11 cellular contexts compared by ENCODE assay signal in the genomic region with DNA sequence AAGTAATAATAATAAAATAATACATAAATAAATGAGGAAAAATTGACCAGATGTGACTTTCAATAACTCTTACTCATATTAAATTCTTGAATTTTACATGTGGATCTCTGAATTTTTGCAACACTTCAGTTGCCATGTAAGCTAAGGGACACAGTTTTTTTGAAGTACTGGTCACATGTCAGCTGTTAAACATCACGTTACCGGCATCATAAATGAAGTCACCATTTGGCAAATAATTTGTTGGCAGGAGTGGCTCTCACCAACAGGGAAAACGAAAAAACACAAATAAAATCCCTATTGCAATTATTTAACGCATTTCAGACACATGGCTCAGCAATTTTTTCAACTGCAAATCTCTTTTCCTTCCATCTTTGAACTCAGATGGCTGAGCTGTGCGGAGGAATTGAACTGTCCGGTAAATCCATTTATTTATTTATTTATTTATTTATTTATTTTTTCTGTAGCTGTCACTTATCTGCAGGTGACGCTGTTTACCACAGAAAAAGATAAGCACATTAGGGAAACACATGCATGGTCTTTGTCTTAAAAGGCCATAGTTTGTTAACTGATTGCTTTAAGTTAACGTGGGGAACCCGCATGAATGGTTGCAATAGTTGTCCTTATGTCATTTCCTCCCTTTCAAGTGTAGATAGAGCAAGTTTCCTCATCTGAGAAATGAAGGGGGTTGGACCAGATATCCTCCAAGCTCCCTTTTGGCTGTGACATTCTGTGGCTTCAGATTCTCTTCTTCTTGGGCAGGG.
"Had no signal": no experiment of that assay in that cellular context is flagged by ENCODE, and none has a peak within 500 bp of the region (broad histone marks: within the 10 kb centered on the region; RNA-seq: fewer than 3 reads in every experiment).

No MANE protein-coding gene starts in this region.

- H3K27ac ChIP-seq: dorsolateral prefrontal cortex, left lung, thoracic aorta had no signal

- H3K36me3 Mint-ChIP-seq: activated naive CD4-positive, alpha-beta T cell treated with anti-CD3 and anti-CD28 coated beads, Interleukin-2, amount 10 ng/mL, durations not matched to agents 7 days and 5 days had no signal

- H3K4me3 ChIP-seq: dorsolateral prefrontal cortex, left lung, thoracic aorta had no signal

- H3K4me1 Mint-ChIP-seq: activated CD4-positive, alpha-beta memory T cell treated with anti-CD3 and anti-CD28 coated beads, Interleukin-2, amount 10 ng/mL, durations not matched to agents 7 days and 5 days; activated naive CD4-positive, alpha-beta T cell treated with anti-CD3 and anti-CD28 coated beads, Interleukin-2, amount 10 ng/mL, durations not matched to agents 7 days and 5 days had no signal

- H3K9me3 Mint-ChIP-seq: activated naive CD4-positive, alpha-beta T cell treated with anti-CD3 and anti-CD28 coated beads, Interleukin-2, amount 10 ng/mL, durations not matched to agents 7 days and 5 days; natural killer cell treated with Interleukin-12 subunit alpha and Interleukin-12 subunit beta and Interleukin-15 and Interleukin-18, amount 100 ng/mL, for 72 hours had no signal

- H3K4me3 Mint-ChIP-seq: activated CD4-positive, alpha-beta memory T cell treated with anti-CD3 and anti-CD28 coated beads, Interleukin-2, amount 10 ng/mL, durations not matched to agents 7 days and 5 days; activated naive CD4-positive, alpha-beta T cell treated with anti-CD3 and anti-CD28 coated beads, Interleukin-2, amount 10 ng/mL, durations not matched to agents 7 days and 5 days; activated T-cell treated with anti-CD3 and anti-CD28 coated beads, Interleukin-2, amount 50 U/mL, for 24 hours; memory B cell; natural killer cell treated with Interleukin-12 subunit alpha and Interleukin-12 subunit beta and Interleukin-15 and Interleukin-18, amount 100 ng/mL, for 72 hours had no signal

- H3K36me3 ChIP-seq: left lung, thoracic aorta had no signal

- ATAC-seq: left lung; natural killer cell treated with Interleukin-12 subunit alpha and Interleukin-12 subunit beta and Interleukin-15 and Interleukin-18, amount 100 ng/mL, for 72 hours had no signal

- DNase-seq: activated CD4-positive, alpha-beta memory T cell treated with anti-CD3 and anti-CD28 coated beads, Interleukin-2, amount 10 ng/mL, durations not matched to agents 7 days and 5 days; activated CD4-positive, alpha-beta T cell treated with anti-CD3 and anti-CD28 coated beads for 4 hours; activated naive CD4-positive, alpha-beta T cell treated with anti-CD3 and anti-CD28 coated beads, Interleukin-2, amount 10 ng/mL, durations not matched to agents 7 days and 5 days; activated T-cell treated with anti-CD3 and anti-CD28 coated beads, Interleukin-2, amount 50 U/mL, for 24 hours; dorsolateral prefrontal cortex; kidney; left lung; stimulated activated CD4-positive, alpha-beta T cell treated with anti-CD3 and anti-CD28 coated beads, Interleukin-1b, Interleukin-23, amount 100 ng/mL, for 48 hours had no signal

- H3K9me3 ChIP-seq: left lung, thoracic aorta had no signal

- H3K27me3 ChIP-seq: dorsolateral prefrontal cortex, left lung had no signal

- H3K27me3 Mint-ChIP-seq: memory B cell had no signal

- H3K27ac Mint-ChIP-seq: activated CD4-positive, alpha-beta memory T cell treated with anti-CD3 and anti-CD28 coated beads, Interleukin-2, amount 10 ng/mL, durations not matched to agents 7 days and 5 days; activated naive CD4-positive, alpha-beta T cell treated with anti-CD3 and anti-CD28 coated beads, Interleukin-2, amount 10 ng/mL, durations not matched to agents 7 days and 5 days; activated T-cell treated with anti-CD3 and anti-CD28 coated beads, Interleukin-2, amount 50 U/mL, for 24 hours; memory B cell; natural killer cell treated with Interleukin-12 subunit alpha and Interleukin-12 subunit beta and Interleukin-15 and Interleukin-18, amount 100 ng/mL, for 72 hours had no signal
